ENCODE assay signal across 8 cellular contexts in the genomic region with DNA sequence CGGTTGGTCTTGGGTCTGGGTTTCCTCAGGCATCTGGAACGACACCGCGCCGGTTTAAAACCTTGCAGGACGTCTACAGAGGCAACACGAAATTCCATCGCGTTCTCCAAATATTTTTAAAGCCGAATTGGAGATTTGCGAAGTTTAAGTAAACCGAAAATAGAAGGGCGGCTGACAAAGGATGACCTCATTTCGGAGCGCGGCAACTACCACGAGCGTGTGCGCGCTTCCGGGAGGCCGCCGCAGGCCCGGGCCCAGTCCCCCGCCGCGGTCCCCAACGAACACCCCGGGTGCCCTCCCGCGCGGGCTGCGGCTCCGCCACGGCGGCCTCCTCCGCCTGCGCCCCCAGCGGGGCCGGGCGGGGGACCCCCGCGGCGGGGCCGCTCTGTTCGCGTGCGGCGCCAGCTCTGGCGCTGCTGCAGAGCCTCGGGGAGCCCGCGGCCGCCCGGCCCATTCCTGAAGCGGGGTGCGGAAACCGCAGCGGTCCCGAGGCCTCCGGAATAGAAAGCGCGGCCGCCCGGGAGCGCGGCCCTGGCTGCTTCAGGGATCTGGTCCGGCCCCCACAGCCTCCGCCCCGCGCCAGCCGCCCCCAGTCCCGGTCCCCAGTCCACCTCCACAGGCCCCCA. TPM values are rescaled to one million over a fixed set of nuclear protein-coding genes. Genes with fewer than 3 reads are reported as not detected.
DNase-seq lines count a peak whose midpoint lies in the region; ATAC-seq, FAIRE-seq and TF ChIP-seq lines count a peak whose summit lies in the region.

No MANE protein-coding gene starts in this region.

- H3K36me3 Mint-ChIP-seq in activated B cell treated with CpG ODN at 0.5 μM for 24 hours (ENCODE audit: low read depth), result peaks cover 52% of the 10 kb centered on the region

- peaks cover 64% of the 10 kb centered on the region for H3K4me1 Mint-ChIP-seq in activated B cell treated with CpG ODN at 0.5 μM for 24 hours

- CTCF ChIA-PET in activated B cell treated with CpG ODN at 0.5 μM for 24 hours (lab: Charles Lee), result interaction anchor here (3.0 kb wide), 1 partner anchor 10 kb away, joined by 12 read pairs; no protein-coding TSS in a partner anchor

- peak overlapping the region; percentile 79 for H3K4me3 ChIP-seq in coronary artery
- H3K4me3 ChIP-seq in lower leg skin (ENCODE audit: low read depth, poor library complexity, severe bottlenecking), result peak overlapping the region; percentile 68

- H3K27me3 Mint-ChIP-seq in activated B cell treated with CpG ODN at 0.5 μM for 24 hours, result no peaks in the 10 kb centered on the region

- FAIRE-seq in RCC 7860 (lab: Jason Lieb, UNC), result no peak

- no peaks in the 10 kb centered on the region for H3K9me3 Mint-ChIP-seq in activated B cell treated with CpG ODN at 0.5 μM for 24 hours

- no peak for TF ChIP-seq POLR2A in lower leg skin (IDR thresholded peaks at IDR 0.05)

- ATAC-seq in GM21390 (IDR thresholded peaks at IDR 0.05; ENCODE audit: unreplicated experiment) (peak; percentile 30), activated B cell treated with CpG ODN at 0.5 μM for 24 hours (ENCODE audit: low read depth) (peak; percentile 33)

- no peak for TF ChIP-seq CTCF in activated B cell treated with CpG ODN at 0.5 μM for 24 hours (IDR thresholded peaks at IDR 0.05)
- no peak for TF ChIP-seq CTCF in coronary artery (IDR thresholded peaks at IDR 0.05)
- no peak for TF ChIP-seq CTCF in lower leg skin (IDR thresholded peaks at IDR 0.05)

- peak; percentile 78 for DNase-seq in COLO668 (lab: John Stamatoyannopoulos, UW; ENCODE audit: unreplicated experiment)
- peak; percentile 35 for DNase-seq in KG1 (lab: John Stamatoyannopoulos, UW)
- DNase-seq in activated B cell treated with CpG ODN at 0.5 μM for 24 hours, result no peak
- no peak for DNase-seq in coronary artery (ENCODE audit: low spot score)
- DNase-seq in lower leg skin (ENCODE audit: low spot score in 2 of 2), result peak in 1 of 2 donors; percentile 87
- peak; percentile 27 to 55 (median 46) for DNase-seq in stimulated activated CD4-positive, alpha-beta T cell treated with anti-CD3 and anti-CD28 coated beads, TNF-alpha, amount 100 ng/mL, for 48 hours (ENCODE audit: low read depth in 3 of 3)
- DNase-seq in RCC 7860 (ENCODE audit: low spot score), result no peak

- WGBS in lower leg skin, 2 donors, result 0 to 1% methylated on average over 29 to 73 of the region's 73 CpGs

- intact Hi-C loops in activated B cell treated with CpG ODN at 0.5 μM for 24 hours (cut with micrococcal nuclease), result loop anchor here (2.0 to 10.0 kb wide), 6 partner anchors 136 to 1246 kb away; partner anchors contain the start of gene EIF5
- intact Hi-C loops in lower leg skin (cut with DNase I; ENCODE audit: low total_unique reads), result no loop called here

- H3K27ac ChIP-seq in coronary artery, result peak overlapping the region; percentile 97 to 100

- H3K4me3 Mint-ChIP-seq in activated B cell treated with CpG ODN at 0.5 μM for 24 hours, result peak overlapping the region; percentile 93

- POLR2A ChIA-PET in activated B cell treated with CpG ODN at 0.5 μM for 24 hours (lab: Charles Lee), result interaction anchor here (1.1 kb wide), 1 partner anchor 52 kb away, joined by 3 read pairs; no protein-coding TSS in a partner anchor

- H3K27ac Mint-ChIP-seq in activated B cell treated with CpG ODN at 0.5 μM for 24 hours, result peak overlapping the region; percentile 88

RNA-seq across cellular contexts. Expression of gene HSP90AA1, which starts 0.4 kb away (rescaled TPM):
- 431 and 435 TPM in 2 replicates for total RNA-seq in activated B cell treated with CpG ODN at 0.5 μM for 24 hours
- 100 to 1,000 TPM; 196 to 301 (median 255) TPM for total RNA-seq in lower leg skin

RNA-seq across cellular contexts. Expression of gene WDR20, which starts 53.2 kb away (rescaled TPM):
- total RNA-seq in activated B cell treated with CpG ODN at 0.5 μM for 24 hours, result 41.1 and 42.3 TPM in 2 replicates
- total RNA-seq in lower leg skin, result 10 to 100 TPM; 33.7 to 50.8 (median 41.3) TPM

Comparison
In these comparisons a context has a peak if more than half of its experiments do, and no peak if none do; other contexts are left out.
1. DNase-seq: peak in COLO668 (single experiment), KG1 (single experiment) and stimulated activated CD4-positive, alpha-beta T cell treated with anti-CD3 and anti-CD28 coated beads, TNF-alpha, amount 100 ng/mL, for 48 hours (3 of 3); none in activated B cell treated with CpG ODN at 0.5 μM for 24 hours (single experiment), coronary artery (single experiment) and RCC 7860 (single experiment).